In the genomic region with DNA sequence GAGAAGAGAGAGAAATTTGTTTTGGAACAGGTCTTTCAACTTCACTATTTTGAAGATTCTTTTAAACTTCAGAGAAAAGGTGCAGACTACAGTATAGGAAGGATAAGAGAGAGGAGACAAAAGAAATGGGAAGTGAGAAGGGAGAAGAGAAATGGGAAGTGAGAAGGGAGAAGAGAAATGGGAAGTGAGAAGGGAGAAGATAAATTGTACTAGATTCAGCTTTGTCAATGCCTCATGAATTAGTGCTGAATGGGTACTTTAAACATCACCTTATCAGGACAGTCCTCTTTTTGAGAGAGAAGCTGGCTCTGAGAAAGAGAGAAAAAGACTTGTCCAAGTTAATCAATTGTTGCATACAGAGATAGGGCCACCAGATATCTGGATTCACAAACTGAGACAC, we compare ENCODE assay signal across 8 cellular contexts. TPM values are rescaled to one million over a fixed set of nuclear protein-coding genes. Genes with fewer than 3 reads are reported as not detected.
DNase-seq lines count a peak whose midpoint lies in the region; ATAC-seq and TF ChIP-seq lines count a peak whose summit lies in the region.

No MANE protein-coding gene starts in this region.

- peak overlapping the region; percentile 67 for H3K9ac ChIP-seq in mesenchymal stem cell (ENCODE audit: low read length)

- peak overlapping the region; percentile 88 for H3K27ac ChIP-seq in mesenchymal stem cell (ENCODE audit: low read length, poor library complexity, severe bottlenecking)

- no peaks in the 10 kb centered on the region for H3K36me3 ChIP-seq in mesenchymal stem cell (ENCODE audit: control insufficient read depth in 1 of 2, insufficient read depth in 2 of 2, low read depth in 1 of 2, low read length in 2 of 2)

- peak overlapping the region; percentile 83 to 91 for H3K4me3 ChIP-seq in mesenchymal stem cell (ENCODE audit: insufficient read depth in 1 of 2, low read depth in 1 of 2, low read length in 2 of 2)

- peaks cover 4% of the 10 kb centered on the region for H3K4me1 Mint-ChIP-seq in activated naive CD8-positive, alpha-beta T cell treated with anti-CD3 and anti-CD28 coated beads, Interleukin-2, amount 10 ng/mL, durations not matched to agents 7 days and 5 days

- peaks cover 61% of the 10 kb centered on the region for H3K27me3 Mint-ChIP-seq in activated naive CD8-positive, alpha-beta T cell treated with anti-CD3 and anti-CD28 coated beads, Interleukin-2, amount 10 ng/mL, durations not matched to agents 7 days and 5 days

- peaks cover 15% of the 10 kb centered on the region for H3K4me1 ChIP-seq in mesenchymal stem cell (ENCODE audit: control insufficient read depth, insufficient read depth, low read depth, low read length)

- no peaks in the 10 kb centered on the region for H3K9me3 ChIP-seq in mesenchymal stem cell (ENCODE audit: control insufficient read depth, low read length)

- H3K27ac Mint-ChIP-seq in activated naive CD8-positive, alpha-beta T cell treated with anti-CD3 and anti-CD28 coated beads, Interleukin-2, amount 10 ng/mL, durations not matched to agents 7 days and 5 days, result no peak overlapping the region

- H2BK5ac ChIP-seq in mesenchymal stem cell (ENCODE audit: low read depth, low read length, poor library complexity, severe bottlenecking), result no peak overlapping the region

- TF ChIP-seq CTCF in omental fat pad (IDR thresholded peaks at IDR 0.05), result no peak

- H3K79me1 ChIP-seq in mesenchymal stem cell (replicated peaks; ENCODE audit: low read length, poor library complexity, severe bottlenecking), result peaks cover 2% of the 10 kb centered on the region

- POLR2A ChIA-PET in activated naive CD8-positive, alpha-beta T cell treated with anti-CD3 and anti-CD28 coated beads, Interleukin-2, amount 10 ng/mL, durations not matched to agents 7 days and 5 days (lab: Charles Lee), result no interaction called here

- DNase-seq in EL (peak; percentile 13), mesenchymal stem cell (no peak), left colon (no peak), omental fat pad (ENCODE audit: low spot score) (no peak)
- no peak for DNase-seq in activated naive CD8-positive, alpha-beta T cell treated with anti-CD3 and anti-CD28 coated beads, Interleukin-2, amount 10 ng/mL, durations not matched to agents 7 days and 5 days

- no peak overlapping the region for H4K91ac ChIP-seq in mesenchymal stem cell (ENCODE audit: low read length)

- H3K14ac ChIP-seq in mesenchymal stem cell (ENCODE audit: low read length in 2 of 2), result no peak overlapping the region

- H4K8ac ChIP-seq in mesenchymal stem cell (ENCODE audit: low read length), result no peak overlapping the region

- H3K4ac ChIP-seq in mesenchymal stem cell (ENCODE audit: low read depth in 1 of 2, low read length in 2 of 2), result no peak overlapping the region

- intact Hi-C loops in left colon (cut with DNase I, micrococcal nuclease), result loop anchor here in 1 of 2 donors (5.0 kb wide), 1 partner anchor 152 kb away; no protein-coding TSS in a partner anchor

- H3K9me3 Mint-ChIP-seq in activated naive CD8-positive, alpha-beta T cell treated with anti-CD3 and anti-CD28 coated beads, Interleukin-2, amount 10 ng/mL, durations not matched to agents 7 days and 5 days, result no peaks in the 10 kb centered on the region

- H3K4me2 ChIP-seq in mesenchymal stem cell (ENCODE audit: low read length, poor library complexity, severe bottlenecking), result peak overlapping the region; percentile 72

- no peak overlapping the region for H2BK120ac ChIP-seq in mesenchymal stem cell (ENCODE audit: low read depth, low read length)

- H2BK12ac ChIP-seq in mesenchymal stem cell (ENCODE audit: low read length in 2 of 2), result no peak overlapping the region

- peak overlapping the region in 1 of 2 experiments; percentile 89 for H3K23ac ChIP-seq in mesenchymal stem cell (ENCODE audit: low read length in 2 of 2)

- no peak overlapping the region for H2BK15ac ChIP-seq in mesenchymal stem cell (ENCODE audit: low read depth, poor library complexity, severe bottlenecking)

- peak overlapping the region; percentile 92 to 93 for H3K18ac ChIP-seq in mesenchymal stem cell (ENCODE audit: low read depth in 1 of 2, low read length in 2 of 2)

- H2AFZ ChIP-seq in mesenchymal stem cell (ENCODE audit: low read depth, low read length), result no peak overlapping the region

- H2AK5ac ChIP-seq in mesenchymal stem cell (ENCODE audit: low read length, severe bottlenecking), result no peak overlapping the region

- no peaks in the 10 kb centered on the region for H3K36me3 Mint-ChIP-seq in activated naive CD8-positive, alpha-beta T cell treated with anti-CD3 and anti-CD28 coated beads, Interleukin-2, amount 10 ng/mL, durations not matched to agents 7 days and 5 days

- H3K27me3 ChIP-seq in mesenchymal stem cell (ENCODE audit: control insufficient read depth in 1 of 2, insufficient read depth in 1 of 2, low read length in 2 of 2), result peaks cover 0 to 13% of the 10 kb centered on the region in 2 experiments

- H3K4me3 Mint-ChIP-seq in activated naive CD8-positive, alpha-beta T cell treated with anti-CD3 and anti-CD28 coated beads, Interleukin-2, amount 10 ng/mL, durations not matched to agents 7 days and 5 days, result peak overlapping the region; percentile 47

- ATAC-seq in HG02759 (IDR thresholded peaks at IDR 0.05; ENCODE audit: unreplicated experiment), result peak; percentile 22
- ATAC-seq in activated naive CD8-positive, alpha-beta T cell treated with anti-CD3 and anti-CD28 coated beads, Interleukin-2, amount 10 ng/mL, durations not matched to agents 7 days and 5 days (ENCODE audit: low read depth), result no peak
- no peak for ATAC-seq in GM19035 (IDR thresholded peaks at IDR 0.05; ENCODE audit: unreplicated experiment)
- ATAC-seq in GM18517 (IDR thresholded peaks at IDR 0.05; ENCODE audit: unreplicated experiment), result no peak
- no peak for ATAC-seq in left colon
- ATAC-seq in omental fat pad (ENCODE audit: low FRiP score), result no peak

RNA-seq across cellular contexts. Expression of a gene that starts 1.0 kb away (rescaled TPM):
- total RNA-seq in activated naive CD8-positive, alpha-beta T cell treated with anti-CD3 and anti-CD28 coated beads, Interleukin-2, amount 10 ng/mL, durations not matched to agents 7 days and 5 days, result not detected
- 43.0 TPM for polyA plus RNA-seq in mesenchymal stem cell (2013, experiment 1 of 2)
- 45.7 TPM for polyA plus RNA-seq in mesenchymal stem cell (2013, experiment 2 of 2)
- total RNA-seq in left colon, result 10 to 100 TPM; 39.5 to 46.4 TPM
- total RNA-seq in omental fat pad, result 10 to 100 TPM in 2 of 4 donors, 1 to 10 TPM in 2; 3.4 to 11.7 (median 7.4) TPM

Comparison
In these comparisons a context has a peak if more than half of its experiments do, and no peak if none do; other contexts are left out.
1. RNA of a gene that starts 1.0 kb away (total RNA-seq): 39.5 to 46.4 TPM in left colon and 3.4 to 11.7 TPM in omental fat pad; not detected in activated naive CD8-positive, alpha-beta T cell treated with anti-CD3 and anti-CD28 coated beads, Interleukin-2, amount 10 ng/mL, durations not matched to agents 7 days and 5 days; every median in the first group is over 4 times any median in the second.